In genomic region chr4:124483043-124483906, GRCh38 we compare ENCODE assay signal across 15 cellular contexts.
DNase-seq lines count a peak whose midpoint lies in the region; ATAC-seq, FAIRE-seq and TF ChIP-seq lines count a peak whose summit lies in the region.
"Had no signal": no experiment of that assay in that cellular context is flagged by ENCODE, and none has a peak within 500 bp of the region (broad histone marks: within the 10 kb centered on the region; RNA-seq: fewer than 3 reads in every experiment).

No MANE protein-coding gene starts in this region.

- no peak overlapping the region for H2AFZ ChIP-seq in MM.1S (ENCODE audit: low read length)

- no peaks in the 10 kb centered on the region for H3K27me3 ChIP-seq in endodermal cell (ENCODE audit: control insufficient read depth, insufficient read depth, low read length, poor library complexity, severe bottlenecking)
- no peaks in the 10 kb centered on the region for H3K27me3 ChIP-seq in MM.1S (replicated peaks; ENCODE audit: insufficient read depth, low read length)

- no peak overlapping the region for H3K4me2 ChIP-seq in MM.1S (ENCODE audit: low read depth, low read length)

- H3K4me3 Mint-ChIP-seq in endodermal cell (no peak overlapping the region), neural crest cell (no peak overlapping the region), T-helper 17 cell (no peak overlapping the region)

- H3K9me3 ChIP-seq in HEK293 (ENCODE audit: control insufficient read depth, insufficient read depth, low read depth, low read length) (no peaks in the 10 kb centered on the region), endodermal cell (ENCODE audit: control insufficient read depth, low read length) (peaks cover 9% of the 10 kb centered on the region), T-helper 17 cell (ENCODE audit: control insufficient read depth, low read length, poor library complexity, severe bottlenecking) (no peaks in the 10 kb centered on the region), MM.1S (replicated peaks; ENCODE audit: insufficient read depth, low read length) (no peaks in the 10 kb centered on the region)
- H3K9me3 ChIP-seq: psoas muscle had no signal

- no peaks in the 10 kb centered on the region for H3K36me3 Mint-ChIP-seq in endodermal cell (ENCODE audit: low read depth)
- H3K36me3 Mint-ChIP-seq in neural crest cell (ENCODE audit: low read depth), result no peaks in the 10 kb centered on the region
- H3K36me3 Mint-ChIP-seq in T-helper 17 cell (ENCODE audit: low read depth), result no peaks in the 10 kb centered on the region

- WGBS in endodermal cell (ENCODE audit: insufficient coverage in 1 of 2, insufficient read length in 1 of 2), 2 experiments, result 24 to 35% methylated on average over 3 to 6 of the region's 6 CpGs

- POLR2A ChIA-PET in HEK293 (lab: Yijun Ruan, JAX), result no interaction called here

- DNase-seq in NCI-H510A treated with DMSO at 0.1 percent for 48 hours (lab: John Stamatoyannopoulos, UW), result peak; percentile 27
- DNase-seq in endodermal cell, result peak; percentile 85
- no peak for DNase-seq in neural crest cell (ENCODE audit: low read depth, low spot score)
- DNase-seq in T-helper 17 cell, result no peak
- DNase-seq in MM.1S, result no peak
- no peak for DNase-seq in RCC 7860 (ENCODE audit: low spot score)
- DNase-seq: activated gamma-delta T cell treated with Interleukin-2 at 50 U/mL for 16 hours; Kasumi-1; left colon; NK-92 treated with Interleukin-12 subunit alpha and Interleukin-12 subunit beta, amount 100 ng/mL, for 24 hours; psoas muscle; stimulated activated CD4-positive, alpha-beta T cell treated with anti-CD3 and anti-CD28 coated beads, Interleukin-4, amount 100 ng/mL, for 24 hours had no signal

- no peaks in the 10 kb centered on the region for H3K79me2 ChIP-seq in MM.1S (ENCODE audit: low read length)

- H3K9ac ChIP-seq in endodermal cell (ENCODE audit: extremely low read depth, low read length, poor library complexity, severe bottlenecking) (peak overlapping the region; percentile 12), MM.1S (ENCODE audit: low read length) (no peak overlapping the region)

- H3K4me1 ChIP-seq in HEK293 (ENCODE audit: control insufficient read depth, insufficient read depth, low read length), result no peaks in the 10 kb centered on the region
- peaks cover 4% of the 10 kb centered on the region for H3K4me1 ChIP-seq in endodermal cell (ENCODE audit: control insufficient read depth, insufficient read depth, low read length)
- no peaks in the 10 kb centered on the region for H3K4me1 ChIP-seq in MM.1S (ENCODE audit: low read length)
- H3K4me1 ChIP-seq: psoas muscle had no signal

- no peak for ATAC-seq in GM19395 (IDR thresholded peaks at IDR 0.05; ENCODE audit: unreplicated experiment)
- ATAC-seq in T-helper 17 cell, result no peak
- ATAC-seq: left colon, psoas muscle had no signal

- no peak overlapping the region for H3K4me3 ChIP-seq in HEK293 (ENCODE audit: low read depth, low read length)
- peak overlapping the region; percentile 43 for H3K4me3 ChIP-seq in endodermal cell (ENCODE audit: low read length)
- no peak overlapping the region for H3K4me3 ChIP-seq in MM.1S (ENCODE audit: low read length)
- H3K4me3 ChIP-seq: psoas muscle had no signal

- no peaks in the 10 kb centered on the region for H3F3A ChIP-seq in MM.1S (ENCODE audit: insufficient read depth, low read length)

- H3K27me3 Mint-ChIP-seq in endodermal cell (ENCODE audit: insufficient read depth), result no peaks in the 10 kb centered on the region
- H3K27me3 Mint-ChIP-seq in neural crest cell (ENCODE audit: low read depth), result no peaks in the 10 kb centered on the region
- H3K27me3 Mint-ChIP-seq in T-helper 17 cell, result no peaks in the 10 kb centered on the region

- peak overlapping the region; percentile 52 for H3K27ac Mint-ChIP-seq in endodermal cell
- peak overlapping the region; percentile 79 for H3K27ac Mint-ChIP-seq in neural crest cell (ENCODE audit: unreplicated experiment)
- H3K27ac Mint-ChIP-seq in T-helper 17 cell, result no peak overlapping the region

- H3K4me1 Mint-ChIP-seq in endodermal cell (peaks cover 13% of the 10 kb centered on the region), neural crest cell (peaks cover 10% of the 10 kb centered on the region), T-helper 17 cell (no peaks in the 10 kb centered on the region)

- CTCF ChIA-PET in HEK293 (lab: Yijun Ruan, JAX), result interaction anchor here (0.7 to 1.3 kb wide), 2 partner anchors 37 to 89 kb away, joined by 3 read pairs; no protein-coding TSS in a partner anchor

- H3K9me3 Mint-ChIP-seq in endodermal cell (peaks cover 6% of the 10 kb centered on the region), neural crest cell (peaks cover 6% of the 10 kb centered on the region)

- H3K36me3 ChIP-seq in HEK293 (ENCODE audit: control insufficient read depth in 2 of 2, insufficient read depth in 1 of 2, low read length in 2 of 2) (no peaks in the 10 kb centered on the region), endodermal cell (ENCODE audit: control insufficient read depth, insufficient read depth, low read length) (no peaks in the 10 kb centered on the region), MM.1S (replicated peaks; ENCODE audit: insufficient read depth, low read length) (no peaks in the 10 kb centered on the region)

- no peak overlapping the region for H3K27ac ChIP-seq in HEK293 (ENCODE audit: extremely low read depth, low read depth, low read length)
- peak overlapping the region; percentile 84 for H3K27ac ChIP-seq in endodermal cell (ENCODE audit: low read depth, low read length)
- no peak overlapping the region for H3K27ac ChIP-seq in MM.1S (ENCODE audit: low read length)
- H3K27ac ChIP-seq: psoas muscle had no signal

- no peak for FAIRE-seq in RCC 7860 (lab: Jason Lieb, UNC)
- FAIRE-seq: GM19239 had no signal

- no peaks in the 10 kb centered on the region for H3K9me2 ChIP-seq in MM.1S (replicated peaks; ENCODE audit: insufficient read depth, low read length)

- no peak for TF ChIP-seq CTCF in HEK293 (tag by site-specific recombination; IDR thresholded peaks at IDR 0.05)
- TF ChIP-seq CTCF in endodermal cell (conservative IDR thresholded peaks at IDR 0.05), result no peak
- TF ChIP-seq CTCF in neural crest cell (conservative IDR thresholded peaks at IDR 0.05), result no peak
- TF ChIP-seq CTCF in MM.1S (IDR thresholded peaks at IDR 0.05; ENCODE audit: low read length), result no peak

- no peaks in the 10 kb centered on the region for H4K20me1 ChIP-seq in MM.1S (ENCODE audit: insufficient read depth, low read length)

TF ChIP-seq in HEK293, 187 proteins besides CTCF, POLR2A, EP300 and RAD21:
- TF ChIP-seq BCL6B (tag by site-specific recombination; IDR thresholded peaks at IDR 0.05), result peak; percentile 14; the same call in 1 of the 2 replicates
- no peak for TF ChIP-seq ZNF48 (tag by site-specific recombination; IDR thresholded peaks at IDR 0.05)

Comparison
In these comparisons a context has a peak if more than half of its experiments do, and no peak if none do; other contexts are left out.
1. DNase-seq: peak in NCI-H510A treated with DMSO at 0.1 percent for 48 hours (single experiment) and endodermal cell (single experiment); none in neural crest cell (single experiment), T-helper 17 cell (0 of 3), MM.1S (single experiment) and RCC 7860 (single experiment).